Comparison of ENCODE assay signal across 1 cellular context in the genomic region with DNA sequence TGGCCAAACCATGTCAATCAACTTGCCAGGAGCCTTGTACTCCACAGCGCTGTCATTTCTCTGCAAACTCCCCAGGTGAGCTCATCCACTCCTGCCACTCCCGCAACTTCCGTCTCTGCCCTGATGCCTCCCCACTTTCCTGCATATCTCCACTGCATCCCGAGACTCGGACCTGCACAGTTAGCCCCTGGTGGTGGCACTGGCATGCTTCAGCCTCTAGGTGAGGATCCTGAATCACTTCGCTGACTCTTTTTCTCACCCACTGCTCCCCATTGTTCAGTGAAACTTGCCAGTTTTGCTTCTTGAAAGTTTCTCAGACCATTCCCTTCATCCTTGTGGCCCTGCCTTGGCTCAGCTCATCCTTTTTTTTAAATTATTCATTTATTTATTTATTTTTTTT.
TF ChIP-seq lines count a peak whose summit lies in the region.

No MANE protein-coding gene starts in this region.

TF ChIP-seq in HEK293T, 16 proteins besides CTCF, POLR2A, EP300 and RAD21 (continued from another document):
- TF ChIP-seq, protein P1, sequence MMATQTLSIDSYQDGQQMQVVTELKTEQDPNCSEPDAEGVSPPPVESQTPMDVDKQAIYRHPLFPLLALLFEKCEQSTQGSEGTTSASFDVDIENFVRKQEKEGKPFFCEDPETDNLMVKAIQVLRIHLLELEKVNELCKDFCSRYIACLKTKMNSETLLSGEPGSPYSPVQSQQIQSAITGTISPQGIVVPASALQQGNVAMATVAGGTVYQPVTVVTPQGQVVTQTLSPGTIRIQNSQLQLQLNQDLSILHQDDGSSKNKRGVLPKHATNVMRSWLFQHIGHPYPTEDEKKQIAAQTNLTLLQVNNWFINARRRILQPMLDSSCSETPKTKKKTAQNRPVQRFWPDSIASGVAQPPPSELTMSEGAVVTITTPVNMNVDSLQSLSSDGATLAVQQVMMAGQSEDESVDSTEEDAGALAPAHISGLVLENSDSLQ (IDR thresholded peaks at IDR 0.05): 0 out of 2 replicates have a peak, but pooled peaks have one; percentile 5
- TF ChIP-seq LEF1 (IDR thresholded peaks at IDR 0.05; ENCODE audit: borderline replicate concordance): no peak
TF ChIP-seq in HEK293T: peak in this region for 1.
